Comparison of ENCODE assay signal across 8 cellular contexts in the genomic region with DNA sequence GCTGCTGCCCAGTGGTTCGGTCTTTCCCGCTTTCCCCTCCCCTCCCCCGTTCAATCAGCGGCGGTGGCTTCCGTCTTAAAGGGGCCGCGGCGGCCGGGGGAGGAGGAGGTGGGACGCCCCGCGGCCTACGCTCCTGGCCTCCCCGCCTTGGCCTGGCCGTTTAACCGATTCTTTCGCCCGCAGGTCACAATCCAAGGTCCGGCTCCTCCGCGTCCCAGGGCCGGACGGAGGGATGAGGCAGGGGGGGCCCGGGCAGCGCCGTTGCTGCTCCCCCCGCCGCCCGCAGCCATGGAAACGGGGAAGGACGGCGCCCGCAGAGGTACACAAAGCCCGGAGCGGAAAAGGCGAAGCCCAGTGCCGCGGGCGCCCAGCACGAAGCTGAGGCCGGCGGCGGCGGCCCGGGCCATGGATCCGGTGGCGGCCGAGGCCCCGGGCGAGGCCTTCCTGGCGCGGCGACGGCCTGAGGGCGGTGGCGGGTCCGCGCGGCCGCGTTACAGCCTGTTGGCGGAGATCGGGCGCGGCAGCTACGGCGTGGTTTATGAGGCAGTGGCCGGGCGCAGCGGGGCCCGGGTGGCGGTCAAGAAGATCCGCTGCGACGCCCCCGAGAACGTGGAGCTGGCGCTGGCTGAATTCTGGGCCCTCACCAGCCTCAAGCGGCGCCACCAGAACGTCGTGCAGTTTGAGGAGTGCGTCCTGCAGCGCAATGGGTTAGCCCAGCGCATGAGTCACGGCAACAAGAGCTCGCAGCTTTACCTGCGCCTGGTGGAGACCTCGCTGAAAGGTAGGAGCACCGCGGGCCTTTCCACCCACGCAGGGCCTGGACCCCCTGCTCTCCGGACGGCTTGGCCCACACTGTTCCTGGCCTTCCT. TPM values are rescaled to one million over a fixed set of nuclear protein-coding genes. Genes with fewer than 3 reads are reported as not detected.
DNase-seq lines count a peak whose midpoint lies in the region; ATAC-seq and TF ChIP-seq lines count a peak whose summit lies in the region.

No MANE protein-coding gene starts in this region.

- H3K9me3 ChIP-seq in Peyer's patch: no peaks in the 10 kb centered on the region

- no peaks in the 10 kb centered on the region for H3K27me3 Mint-ChIP-seq in natural killer cell treated with Interleukin-12 subunit alpha and Interleukin-12 subunit beta and Interleukin-15 and Interleukin-18, amount 100 ng/mL, for 72 hours

- H3K4me1 ChIP-seq in Peyer's patch: peaks cover 5 to 46% (median 19%) of the 10 kb centered on the region in 4 donors

- peak overlapping the region; percentile 89 for H3K4me3 Mint-ChIP-seq in natural killer cell treated with Interleukin-12 subunit alpha and Interleukin-12 subunit beta and Interleukin-15 and Interleukin-18, amount 100 ng/mL, for 72 hours

- H3K27me3 ChIP-seq in Peyer's patch: no peaks in the 10 kb centered on the region

- H3K27ac Mint-ChIP-seq in natural killer cell treated with Interleukin-12 subunit alpha and Interleukin-12 subunit beta and Interleukin-15 and Interleukin-18, amount 100 ng/mL, for 72 hours: peak overlapping the region; percentile 98 to 99

- no peaks in the 10 kb centered on the region for H3K36me3 Mint-ChIP-seq in natural killer cell treated with Interleukin-12 subunit alpha and Interleukin-12 subunit beta and Interleukin-15 and Interleukin-18, amount 100 ng/mL, for 72 hours

- TF ChIP-seq CTCF in Peyer's patch (IDR thresholded peaks at IDR 0.05) (no peak), fibroblast of mammary gland (conservative IDR thresholded peaks at IDR 0.05; ENCODE audit: control insufficient read depth, insufficient read depth, low read depth, low read length) (no peak)

- H3K36me3 ChIP-seq in Peyer's patch: peaks cover 0 to 7% (median 0%) of the 10 kb centered on the region in 3 donors

- DNase-seq in DMS53 (lab: John Stamatoyannopoulos, UW) (peak; percentile 95), HuH-7 (ENCODE audit: low spot score) (peak; percentile 97), Peyer's patch (peak; percentile 82 to 93 (median 91)), fibroblast of mammary gland (ENCODE audit: low read depth) (peak; percentile 78)
- peak; percentile 70 to 78 for DNase-seq in activated T-helper 1 cell treated with anti-CD3 and anti-CD28 coated beads, Interleukin-2, amount 50 U/mL, for 16 hours (ENCODE audit: low read depth in 1 of 2, low spot score in 1 of 2)
- DNase-seq in natural killer cell treated with Interleukin-12 subunit alpha and Interleukin-12 subunit beta and Interleukin-15 and Interleukin-18, amount 100 ng/mL, for 72 hours (ENCODE audit: low spot score): peak; percentile 86
- peak; percentile 86 for DNase-seq in stimulated activated naive CD4-positive, alpha-beta T cell treated with Interleukin-2 at 50 U/mL for 16 hours (lab: John Stamatoyannopoulos, UW)

- H3K27ac ChIP-seq in Peyer's patch: peak overlapping the region; percentile 95 to 99 (median 98)

- H3K4me1 Mint-ChIP-seq in natural killer cell treated with Interleukin-12 subunit alpha and Interleukin-12 subunit beta and Interleukin-15 and Interleukin-18, amount 100 ng/mL, for 72 hours (ENCODE audit: low read depth in 2 of 2): peaks cover 38 to 49% of the 10 kb centered on the region in 2 donors

- no peaks in the 10 kb centered on the region for H3K9me3 Mint-ChIP-seq in natural killer cell treated with Interleukin-12 subunit alpha and Interleukin-12 subunit beta and Interleukin-15 and Interleukin-18, amount 100 ng/mL, for 72 hours

- H3K4me3 ChIP-seq in Peyer's patch (peak overlapping the region; percentile 66 to 91 (median 82)), fibroblast of mammary gland (ENCODE audit: control insufficient read depth, low read depth, low read length) (peak overlapping the region; percentile 87)

- TF ChIP-seq POLR2A in Peyer's patch (IDR thresholded peaks at IDR 0.05): peak; percentile 65 to 73

- peak; percentile 55 for ATAC-seq in GM21526 (IDR thresholded peaks at IDR 0.05; ENCODE audit: low FRiP score, unreplicated experiment)
- peak; percentile 86 to 90 for ATAC-seq in natural killer cell treated with Interleukin-12 subunit alpha and Interleukin-12 subunit beta and Interleukin-15 and Interleukin-18, amount 100 ng/mL, for 72 hours

RNA-seq across cellular contexts. Expression of gene STK35, which starts 1.2 kb away (rescaled TPM):
- total RNA-seq in Peyer's patch: 10 to 100 TPM; 24.3 to 39.6 (median 36.3) TPM
- total RNA-seq in natural killer cell treated with Interleukin-12 subunit alpha and Interleukin-12 subunit beta and Interleukin-15 and Interleukin-18, amount 100 ng/mL, for 72 hours: 10 to 100 TPM; 21.4 to 30.5 TPM

Comparison
In these comparisons a context has a peak if more than half of its experiments do, and no peak if none do; other contexts are left out.
1. Peak in every context shown above with its lines: DNase-seq, ATAC-seq, H3K4me3 ChIP-seq and H3K27ac ChIP-seq.